Comparison of ENCODE assay signal across 28 cellular contexts in genomic region chr6:138028893-138029292, GRCh38.
A peak's percentile ranks its signal among the peaks of the same experiment; 100 is the strongest.
DNase-seq lines count a peak whose midpoint lies in the region; TF ChIP-seq lines count a peak whose summit lies in the region.
"Had no signal": no experiment of that assay in that cellular context is flagged by ENCODE, and none has a peak within 500 bp of the region (broad histone marks: within the 10 kb centered on the region; RNA-seq: fewer than 3 reads in every experiment).

No MANE protein-coding gene starts in this region.

- TF ChIP-seq CTCF in RWPE1 (conservative IDR thresholded peaks at IDR 0.05; ENCODE audit: low read depth) (no peak), esophagus muscularis mucosa (IDR thresholded peaks at IDR 0.05) (no peak), vagina (IDR thresholded peaks at IDR 0.05) (no peak)

- peak; percentile 53 for DNase-seq in NCI-H748 (lab: John Stamatoyannopoulos, UW; ENCODE audit: unreplicated experiment)
- DNase-seq in NCI-H748 treated with DMSO at 0.1 percent for 48 hours (lab: John Stamatoyannopoulos, UW): no peak
- DNase-seq in RWPE1 (ENCODE audit: low spot score): peak; percentile 34
- peak; percentile 45 for DNase-seq in esophagus muscularis mucosa (ENCODE audit: extremely low spot score)
- no peak for DNase-seq in vagina (ENCODE audit: extremely low spot score in 2 of 2)
- no peak for DNase-seq in stimulated activated naive CD4-positive, alpha-beta T cell (lab: John Stamatoyannopoulos, UW)
- DNase-seq in GM23248: no peak
- DNase-seq in islet precursor cell: no peak
- DNase-seq: activated CD4-positive, alpha-beta T cell treated with anti-CD3 and anti-CD28 coated beads for 36 hours; activated CD8-positive, alpha-beta T cell treated with anti-CD3 and anti-CD28 coated beads, Interleukin-2, amount 10 ng/mL, durations not matched to agents 7 days and 5 days; activated naive CD4-positive, alpha-beta T cell treated with anti-CD3 and anti-CD28 coated beads for 36 hours; body of pancreas; Caco-2; cerebellar nuclear complex; dorsolateral prefrontal cortex; H7; hypothalamus; mesendoderm; NCI-H526 treated with DMSO at 0.1 percent for 48 hours; SJCRH30; stimulated activated CD4-positive, alpha-beta T cell treated with anti-CD3 and anti-CD28 coated beads, Interleukin-1b, Interleukin-23, amount 100 ng/mL, for 48 hours; stimulated activated naive CD8-positive, alpha-beta T cell treated with anti-CD3 and anti-CD28 coated beads, Interleukin-15, Interleukin-2, amounts not matched to agents 100 U/mL and 50 U/mL, for 24 hours; T1000; testis; uterus had no signal

- no peaks in the 10 kb centered on the region for H3F3A ChIP-seq in GM23248 (ENCODE audit: insufficient read depth)

- POLR2A ChIA-PET in RWPE1 (lab: Yijun Ruan, JAX; ENCODE audit: low non-redundant PET): no interaction called here

- 90% methylated on average over 6 of the region's 6 CpGs for WGBS in esophagus muscularis mucosa
- WGBS in GM23248 (ENCODE audit: low coverage in 1 of 2, low lambda C conversion rate in 2 of 2, missing lambda C conversion rate in 2 of 2), 2 experiments: 43 to 46% methylated on average over 6 of the region's 6 CpGs

- H3K9me3 ChIP-seq in esophagus muscularis mucosa (no peaks in the 10 kb centered on the region), vagina (no peaks in the 10 kb centered on the region), GM23248 (ENCODE audit: low read depth) (no peaks in the 10 kb centered on the region)
- H3K9me3 ChIP-seq: body of pancreas, Caco-2, SJCRH30, testis, uterus had no signal

- H3K79me2 ChIP-seq in GM23248 (ENCODE audit: insufficient read depth): no peaks in the 10 kb centered on the region
- H3K79me2 ChIP-seq: parathyroid adenoma had no signal

- no peak overlapping the region for H3K9ac ChIP-seq in GM23248
- H3K9ac ChIP-seq: parathyroid adenoma had no signal

- H3K36me3 ChIP-seq in esophagus muscularis mucosa (no peaks in the 10 kb centered on the region), vagina (no peaks in the 10 kb centered on the region), GM23248 (ENCODE audit: low read depth) (no peaks in the 10 kb centered on the region)
- H3K36me3 ChIP-seq: SJCRH30, uterus had no signal

- H3K4me1 ChIP-seq in esophagus muscularis mucosa (peaks cover 4 to 43% (median 35%) of the 10 kb centered on the region in 4 donors), vagina (peaks cover 30% of the 10 kb centered on the region), GM23248 (ENCODE audit: insufficient read depth) (no peaks in the 10 kb centered on the region)
- H3K4me1 ChIP-seq: Caco-2, parathyroid adenoma, SJCRH30, testis, uterus had no signal

- H3K27me3 ChIP-seq in esophagus muscularis mucosa (no peaks in the 10 kb centered on the region), vagina (no peaks in the 10 kb centered on the region), GM23248 (replicated peaks; ENCODE audit: insufficient read depth) (peaks cover 3% of the 10 kb centered on the region)
- H3K27me3 ChIP-seq: body of pancreas, SJCRH30, testis, uterus had no signal

- no peak overlapping the region for H2AFZ ChIP-seq in GM23248
- H2AFZ ChIP-seq: parathyroid adenoma had no signal

- no peak overlapping the region for H3K4me3 ChIP-seq in esophagus muscularis mucosa
- no peak overlapping the region for H3K4me3 ChIP-seq in vagina
- no peak overlapping the region for H3K4me3 ChIP-seq in GM23248
- H3K4me3 ChIP-seq: body of pancreas, dorsolateral prefrontal cortex, SJCRH30, testis, uterus had no signal

- no peaks in the 10 kb centered on the region for H3K9me2 ChIP-seq in GM23248 (ENCODE audit: insufficient read depth)

- no peak for TF ChIP-seq EP300 in esophagus muscularis mucosa (IDR thresholded peaks at IDR 0.05)

- TF ChIP-seq POLR2A in esophagus muscularis mucosa (IDR thresholded peaks at IDR 0.05; ENCODE audit: low read depth): no peak
- no peak for TF ChIP-seq POLR2A in vagina (IDR thresholded peaks at IDR 0.05)

- H4K20me1 ChIP-seq in GM23248 (ENCODE audit: insufficient read depth): no peaks in the 10 kb centered on the region

- peak overlapping the region; percentile 49 for H3K27ac ChIP-seq in RWPE1
- no peak overlapping the region for H3K27ac ChIP-seq in esophagus muscularis mucosa (replicated peaks in 1 of 4)
- H3K27ac ChIP-seq in vagina: peak overlapping the region; percentile 53
- no peak overlapping the region for H3K27ac ChIP-seq in GM23248
- H3K27ac ChIP-seq: body of pancreas, C4-2B, dorsolateral prefrontal cortex, parathyroid adenoma, SJCRH30, testis, uterus, VCaP had no signal

- in situ Hi-C loops in GM23248 (cut with MboI): no loop called here

- intact Hi-C loops in esophagus muscularis mucosa (cut with DNase I) (no loop called here), vagina (cut with DNase I) (no loop called here)

- CTCF ChIA-PET in RWPE1 (lab: Yijun Ruan, JAX): no interaction called here

- no peak overlapping the region for H3K4me2 ChIP-seq in GM23248 (ENCODE audit: unreplicated experiment)

Comparison
In these comparisons a context has a peak if more than half of its experiments do, and no peak if none do; other contexts are left out.
1. DNase-seq: peak in NCI-H748 (single experiment), RWPE1 (single experiment) and esophagus muscularis mucosa (single experiment); none in NCI-H748 treated with DMSO at 0.1 percent for 48 hours (single experiment), vagina (0 of 2), stimulated activated naive CD4-positive, alpha-beta T cell (0 of 6), GM23248 (single experiment) and islet precursor cell (single experiment).
2. H3K27ac ChIP-seq: peak in RWPE1 (single experiment) and vagina (single experiment); none in esophagus muscularis mucosa (0 of 4) and GM23248 (single experiment).